9 cellular contexts compared by ENCODE assay signal in genomic region chr11:118771481-118772278, GRCh38. TPM values are rescaled to one million over a fixed set of nuclear protein-coding genes. Genes with fewer than 3 reads are reported as not detected.
DNase-seq lines count a peak whose midpoint lies in the region; ATAC-seq, FAIRE-seq and TF ChIP-seq lines count a peak whose summit lies in the region.
"Had no signal": no experiment of that assay in that cellular context is flagged by ENCODE, and none has a peak within 500 bp of the region (broad histone marks: within the 10 kb centered on the region; RNA-seq: fewer than 3 reads in every experiment).

No MANE protein-coding gene starts in this region.

- no peak for TF ChIP-seq EP300 in transverse colon (IDR thresholded peaks at IDR 0.05; ENCODE audit: low read depth)

- peak overlapping the region in 4 of 5 experiments; percentile 43 to 86 (median 55) for H3K27ac Mint-ChIP-seq in brain
- H3K27ac Mint-ChIP-seq in progenitor cell of endocrine pancreas, result peak overlapping the region; percentile 1

- H3K4me3 ChIP-seq in transverse colon, result no peak overlapping the region

- no peak for TF ChIP-seq CTCF in brain (conservative IDR thresholded peaks at IDR 0.05)
- TF ChIP-seq CTCF in progenitor cell of endocrine pancreas (IDR thresholded peaks at IDR 0.05; ENCODE audit: unreplicated experiment), result no peak
- TF ChIP-seq CTCF in transverse colon (IDR thresholded peaks at IDR 0.05), result no peak

- peaks cover 0 to 78% (median 37%) of the 10 kb centered on the region in 4 donors for H3K4me1 ChIP-seq in transverse colon

- peaks cover 0 to 4% (median 0%) of the 10 kb centered on the region in 5 experiments for H3K9me3 Mint-ChIP-seq in brain
- H3K9me3 Mint-ChIP-seq in progenitor cell of endocrine pancreas (ENCODE audit: low read depth), result no peaks in the 10 kb centered on the region

- no peaks in the 10 kb centered on the region for H3K9me3 ChIP-seq in transverse colon

- peak overlapping the region in 2 of 4 donors; percentile 15 to 43 for H3K27ac ChIP-seq in transverse colon

- H3K36me3 Mint-ChIP-seq in brain (peaks cover 90% of the 10 kb centered on the region), progenitor cell of endocrine pancreas (ENCODE audit: insufficient read depth) (peaks cover 29% of the 10 kb centered on the region)

- intact Hi-C loops in transverse colon (cut with DNase I; ENCODE audit: low total_unique reads), result no loop called here

- ATAC-seq in HG03439 (IDR thresholded peaks at IDR 0.05; ENCODE audit: unreplicated experiment), result no peak

- no peak for TF ChIP-seq POLR2A in GM12892 (IDR thresholded peaks at IDR 0.05; ENCODE audit: low read depth, low read length)
- TF ChIP-seq POLR2A in transverse colon (IDR thresholded peaks at IDR 0.05), result no peak

- DNase-seq in GM12892 (ENCODE audit: insufficient read length), result no peak
- peak; percentile 28 for DNase-seq in NOMO-1 treated with dmso at 0.1 percent for 144 hours (lab: John Stamatoyannopoulos, UW; ENCODE audit: unreplicated experiment)
- no peak for DNase-seq in progenitor cell of endocrine pancreas (ENCODE audit: low spot score, unreplicated experiment)
- DNase-seq in transverse colon, result no peak
- no peak for DNase-seq in kidney glomerular epithelial cell (lab: John Stamatoyannopoulos, UW)
- DNase-seq: amniotic stem cell, mesendoderm had no signal

- H3K36me3 ChIP-seq in transverse colon, result peaks cover 0 to 32% (median 14%) of the 10 kb centered on the region in 4 donors

- no peaks in the 10 kb centered on the region for H3K27me3 ChIP-seq in transverse colon

- H3K4me3 Mint-ChIP-seq in brain (peak overlapping the region in 2 of 5 experiments; percentile 24 to 45), progenitor cell of endocrine pancreas (ENCODE audit: low read depth) (no peak overlapping the region)

- H3K4me1 Mint-ChIP-seq in brain, result peaks cover 77% of the 10 kb centered on the region
- H3K4me1 Mint-ChIP-seq in progenitor cell of endocrine pancreas (ENCODE audit: low read depth), result peaks cover 5% of the 10 kb centered on the region

- 60 to 65% methylated on average over 4 of the region's 4 CpGs for WGBS in transverse colon (ENCODE audit: low coverage in 1 of 2), 2 donors

- H3K27me3 Mint-ChIP-seq in brain (no peaks in the 10 kb centered on the region), progenitor cell of endocrine pancreas (no peaks in the 10 kb centered on the region)

- in situ Hi-C loops in transverse colon (cut with MboI; ENCODE audit: low pct_ligation_motif_present in 1 of 4, low pct_unique_long_range_greater_than_20kb in 1 of 4, low sequenced_read_pairs in 3 of 4), result no loop called here

- peak; percentile 9 for FAIRE-seq in GM12892 (lab: Jason Lieb, UNC)

RNA-seq across cellular contexts. Expression of gene DDX6, which starts 19.3 kb away (rescaled TPM):
- 51.2 TPM for polyA plus RNA-seq in GM12892 (2012; ENCODE audit: missing spikeins)
- 46.3 TPM for polyA plus RNA-seq in brain (ENCODE audit: insufficient read depth, low read depth, low replicate concordance)
- total RNA-seq in progenitor cell of endocrine pancreas (181 and 188 TPM in 2 replicates), transverse colon (100 to 1,000 TPM in 2 of 4 donors, 10 to 100 TPM in 2; 56.1 to 117 (median 86.8) TPM)
